In genomic region chr2:118310878-118311442, GRCh38 we compare ENCODE assay signal across 9 cellular contexts.
DNase-seq lines count a peak whose midpoint lies in the region; ATAC-seq, FAIRE-seq and TF ChIP-seq lines count a peak whose summit lies in the region.
"Had no signal": no experiment of that assay in that cellular context is flagged by ENCODE, and none has a peak within 500 bp of the region (broad histone marks: within the 10 kb centered on the region; RNA-seq: fewer than 3 reads in every experiment).

No MANE protein-coding gene starts in this region.

- WGBS in sigmoid colon, 2 donors = 29 to 35% methylated on average over 15 of the region's 15 CpGs

- H3K4me1 ChIP-seq in ES-I3 (ENCODE audit: insufficient read depth, low read length) = peaks cover 10% of the 10 kb centered on the region
- H3K4me1 ChIP-seq in SJSA1 (replicated peaks) = peaks cover 5% of the 10 kb centered on the region; the same call in 1 of the 2 replicates
- peaks cover 0 to 3% (median 0%) of the 10 kb centered on the region in 4 donors for H3K4me1 ChIP-seq in sigmoid colon

- ATAC-seq in GM19397 (IDR thresholded peaks at IDR 0.05; ENCODE audit: unreplicated experiment) (no peak), HG02884 (IDR thresholded peaks at IDR 0.05; ENCODE audit: unreplicated experiment) (no peak)
- ATAC-seq: esophagus mucosa had no signal

- no peak for TF ChIP-seq CTCF in fibroblast of villous mesenchyme (IDR thresholded peaks at IDR 0.05; ENCODE audit: insufficient read depth, low read depth, low read length)
- no peak for TF ChIP-seq CTCF in sigmoid colon (IDR thresholded peaks at IDR 0.05)

- peak overlapping the region; percentile 90 for H3K9ac ChIP-seq in ES-I3 (ENCODE audit: low read depth, low read length)

- no peak for TF ChIP-seq EP300 in sigmoid colon (IDR thresholded peaks at IDR 0.05)

- no peaks in the 10 kb centered on the region for H3K9me3 ChIP-seq in ES-I3 (ENCODE audit: control insufficient read depth, insufficient read depth, low read length)
- no peaks in the 10 kb centered on the region for H3K9me3 ChIP-seq in SJSA1 (replicated peaks)
- no peaks in the 10 kb centered on the region for H3K9me3 ChIP-seq in sigmoid colon

- peak in 1 of 2 experiments; percentile 12 for DNase-seq in SJSA1 (ENCODE audit: low read depth in 1 of 2, low spot score in 2 of 2)
- no peak for DNase-seq in fibroblast of villous mesenchyme (ENCODE audit: low read depth)
- DNase-seq in sigmoid colon = no peak
- no peak for DNase-seq in GOT3 (lab: John Stamatoyannopoulos, UW)
- no peak for DNase-seq in RCC 7860 (ENCODE audit: low spot score)

- peak overlapping the region; percentile 40 for H3K4me3 ChIP-seq in SJSA1
- H3K4me3 ChIP-seq in fibroblast of villous mesenchyme (ENCODE audit: low read depth, low read length) = peak overlapping the region; percentile 57
- H3K4me3 ChIP-seq in sigmoid colon = peak overlapping the region in 3 of 4 donors; percentile 53 to 60 (median 58)

- intact Hi-C loops in sigmoid colon (cut with DNase I) = no loop called here

- H3K27ac ChIP-seq in SJSA1 (peak overlapping the region; percentile 8; the same call in 1 of the 2 replicates), sigmoid colon (peak overlapping the region in 1 of 4 donors; percentile 65)

- no peak for FAIRE-seq in RCC 7860 (lab: Jason Lieb, UNC)

- TF ChIP-seq POLR2A in sigmoid colon (IDR thresholded peaks at IDR 0.05) = no peak

- H3K36me3 ChIP-seq in ES-I3 (ENCODE audit: insufficient read depth, low read length) = no peaks in the 10 kb centered on the region
- H3K36me3 ChIP-seq in SJSA1 = no peaks in the 10 kb centered on the region
- H3K36me3 ChIP-seq in sigmoid colon = no peaks in the 10 kb centered on the region

- H3K27me3 ChIP-seq in SJSA1 (replicated peaks) = peaks cover 4% of the 10 kb centered on the region; the same call in 1 of the 2 replicates
- H3K27me3 ChIP-seq in sigmoid colon = peaks cover 0 to 22% (median 0%) of the 10 kb centered on the region in 3 donors
